8 cellular contexts compared by ENCODE assay signal in genomic region chr6:35583893-35584688, GRCh38.
A peak's percentile ranks its signal among the peaks of the same experiment; 100 is the strongest.
DNase-seq lines count a peak whose midpoint lies in the region; ATAC-seq and TF ChIP-seq lines count a peak whose summit lies in the region.

No MANE protein-coding gene starts in this region.

- H3T11ph ChIP-seq in H9 (ENCODE audit: low read length): no peak overlapping the region

- H4K8ac ChIP-seq in H9 (replicated peaks; ENCODE audit: insufficient read length, low read depth, low read length) (no peak overlapping the region), mesenchymal stem cell (ENCODE audit: low read length) (no peak overlapping the region)

- POLR2A ChIA-PET in activated CD8-positive, alpha-beta T cell treated with anti-CD3 and anti-CD28 coated beads for 36 hours (lab: Charles Lee): interaction anchor here (1.7 kb wide), 1 partner anchor 35 kb away, joined by 5 read pairs; no protein-coding TSS in a partner anchor

- no peaks in the 10 kb centered on the region for H3K79me2 ChIP-seq in H9 (ENCODE audit: insufficient read depth, low read length)

- no peak overlapping the region for H3K4me3 ChIP-seq in AG10803 (ENCODE audit: low read length)
- H3K4me3 ChIP-seq in mesenchymal stem cell (ENCODE audit: insufficient read depth in 1 of 2, low read depth in 1 of 2, low read length in 2 of 2): no peak overlapping the region

- CTCF ChIA-PET in activated CD8-positive, alpha-beta T cell treated with anti-CD3 and anti-CD28 coated beads for 36 hours (lab: Charles Lee): interaction anchor here (0.9 to 19.5 kb wide), 26 partner anchors 8 to 154 kb away, joined by 3 to 272 read pairs (median 6); partner anchors contain the start of gene ARMC12

- H4K20me1 ChIP-seq in H9 (ENCODE audit: control insufficient read depth, insufficient read depth, insufficient read length): no peaks in the 10 kb centered on the region

- H2BK5ac ChIP-seq in H9 (ENCODE audit: insufficient read length, low read length) (no peak overlapping the region), mesenchymal stem cell (ENCODE audit: low read depth, low read length, poor library complexity, severe bottlenecking) (no peak overlapping the region)

- H2BK20ac ChIP-seq in H9 (ENCODE audit: low read depth, low read length, poor library complexity, severe bottlenecking): no peak overlapping the region

- H4K5ac ChIP-seq in H9 (ENCODE audit: insufficient read length, low read depth, low read length): no peak overlapping the region

- H3K23ac ChIP-seq in H9 (ENCODE audit: insufficient read length, low read depth, low read length): no peak overlapping the region
- H3K23ac ChIP-seq in mesenchymal stem cell (ENCODE audit: low read length in 2 of 2): no peak overlapping the region

- H3K4ac ChIP-seq in H9 (ENCODE audit: low read depth, low read length): no peak overlapping the region
- no peak overlapping the region for H3K4ac ChIP-seq in mesenchymal stem cell (ENCODE audit: low read depth in 1 of 2, low read length in 2 of 2)

- H3K14ac ChIP-seq in H9 (ENCODE audit: insufficient read depth, low read length): no peak overlapping the region
- no peak overlapping the region for H3K14ac ChIP-seq in mesenchymal stem cell (ENCODE audit: low read length in 2 of 2)

- DNase-seq in AG10803 (ENCODE audit: low read depth) (peak; percentile 72), H9 (peak; percentile 56), NCI-H774 (lab: John Stamatoyannopoulos, UW) (peak; percentile 56), mesenchymal stem cell (peak; percentile 75)
- DNase-seq in activated CD8-positive, alpha-beta T cell treated with anti-CD3 and anti-CD28 coated beads for 36 hours: peak; percentile 87
- DNase-seq in effector memory CD8-positive, alpha-beta T cell: peak; percentile 65 to 74 (median 72)
- peak; percentile 36 to 57 for DNase-seq in stimulated activated CD8-positive, alpha-beta memory T cell treated with anti-CD3 and anti-CD28 coated beads, Interleukin-4, amount 100 ng/mL, for 4 hours (ENCODE audit: low read depth in 2 of 2, low spot score in 1 of 2)

- H4K91ac ChIP-seq in H9 (ENCODE audit: insufficient read length, low read depth, low read length) (no peak overlapping the region), mesenchymal stem cell (ENCODE audit: low read length) (no peak overlapping the region)

- H3K27ac ChIP-seq in H9 (ENCODE audit: insufficient read length, low read depth, low read length) (no peak overlapping the region), mesenchymal stem cell (ENCODE audit: low read length, poor library complexity, severe bottlenecking) (no peak overlapping the region)

- no peaks in the 10 kb centered on the region for H3K27me3 Mint-ChIP-seq in H9 (ENCODE audit: low read depth)
- no peaks in the 10 kb centered on the region for H3K27me3 Mint-ChIP-seq in activated CD8-positive, alpha-beta T cell treated with anti-CD3 and anti-CD28 coated beads for 36 hours
- H3K27me3 Mint-ChIP-seq in effector memory CD8-positive, alpha-beta T cell: no peaks in the 10 kb centered on the region

- intact Hi-C loops in activated CD8-positive, alpha-beta T cell treated with anti-CD3 and anti-CD28 coated beads for 36 hours (cut with micrococcal nuclease): loop anchor here (1.0 to 5.0 kb wide), 2 partner anchors 103 to 153 kb away; partner anchors contain the start of genes ARMC12 and FKBP5

- H2AFZ ChIP-seq in H9 (ENCODE audit: low read length) (no peak overlapping the region), mesenchymal stem cell (ENCODE audit: low read depth, low read length) (no peak overlapping the region)

- H2BK120ac ChIP-seq in H9 (ENCODE audit: low read depth, low read length, poor library complexity, severe bottlenecking): no peak overlapping the region
- no peak overlapping the region for H2BK120ac ChIP-seq in mesenchymal stem cell (ENCODE audit: low read depth, low read length)

- H3K79me1 ChIP-seq in H9 (ENCODE audit: insufficient read depth, low read depth, low read length, poor library complexity, severe bottlenecking): no peaks in the 10 kb centered on the region
- peaks cover 7% of the 10 kb centered on the region for H3K79me1 ChIP-seq in mesenchymal stem cell (replicated peaks; ENCODE audit: low read length, poor library complexity, severe bottlenecking)

- H3K4me1 ChIP-seq in H9 (ENCODE audit: insufficient read depth, low read length) (no peaks in the 10 kb centered on the region), mesenchymal stem cell (ENCODE audit: control insufficient read depth, insufficient read depth, low read depth, low read length) (no peaks in the 10 kb centered on the region)

- no peak overlapping the region for H3K4me2 ChIP-seq in H9 (ENCODE audit: insufficient read depth, insufficient read length, low read length)
- no peak overlapping the region for H3K4me2 ChIP-seq in mesenchymal stem cell (ENCODE audit: low read length, poor library complexity, severe bottlenecking)

- H3K9ac ChIP-seq in H9 (ENCODE audit: extremely low read depth, insufficient read length, low read length): no peak overlapping the region
- no peak overlapping the region for H3K9ac ChIP-seq in mesenchymal stem cell (ENCODE audit: low read length)

- H3K23me2 ChIP-seq in H9 (ENCODE audit: insufficient read length, low read depth, low read length, poor library complexity, severe bottlenecking): no peaks in the 10 kb centered on the region

- no peaks in the 10 kb centered on the region for H3K27me3 ChIP-seq in H9 (ENCODE audit: insufficient read depth, low read length)
- no peaks in the 10 kb centered on the region for H3K27me3 ChIP-seq in mesenchymal stem cell (ENCODE audit: control insufficient read depth in 1 of 2, insufficient read depth in 1 of 2, low read length in 2 of 2)

- no peak overlapping the region for H3K56ac ChIP-seq in H9 (ENCODE audit: insufficient read length, low read depth, low read length)

- peaks cover 1 to 18% (median 15%) of the 10 kb centered on the region in 3 experiments; a peak in 3 of 7 replicates for H3K36me3 Mint-ChIP-seq in H9 (ENCODE audit: insufficient read depth in 1 of 3, low read depth in 3 of 3)
- H3K36me3 Mint-ChIP-seq in activated CD8-positive, alpha-beta T cell treated with anti-CD3 and anti-CD28 coated beads for 36 hours (ENCODE audit: low read depth): peaks cover 39% of the 10 kb centered on the region
- H3K36me3 Mint-ChIP-seq in effector memory CD8-positive, alpha-beta T cell (ENCODE audit: insufficient read depth): peaks cover 27% of the 10 kb centered on the region

- no peak overlapping the region for H2AK5ac ChIP-seq in H9 (ENCODE audit: insufficient read length, low read length)
- H2AK5ac ChIP-seq in mesenchymal stem cell (ENCODE audit: low read length, severe bottlenecking): no peak overlapping the region

- peaks cover 5 to 9% of the 10 kb centered on the region in 2 experiments; a peak in 2 of 4 replicates for H3K4me1 Mint-ChIP-seq in H9
- H3K4me1 Mint-ChIP-seq in activated CD8-positive, alpha-beta T cell treated with anti-CD3 and anti-CD28 coated beads for 36 hours (ENCODE audit: low read depth): peaks cover 53% of the 10 kb centered on the region
- H3K4me1 Mint-ChIP-seq in effector memory CD8-positive, alpha-beta T cell (ENCODE audit: low read depth in 2 of 2): peaks cover 12 to 33% of the 10 kb centered on the region in 2 donors

- no peak overlapping the region for H2BK12ac ChIP-seq in H9 (ENCODE audit: insufficient read length, low read depth, low read length)
- no peak overlapping the region for H2BK12ac ChIP-seq in mesenchymal stem cell (ENCODE audit: low read length in 2 of 2)

- H2BK15ac ChIP-seq in H9 (ENCODE audit: low read depth, low read length) (no peak overlapping the region), mesenchymal stem cell (ENCODE audit: low read depth, poor library complexity, severe bottlenecking) (no peak overlapping the region)

- H3K18ac ChIP-seq in H9 (ENCODE audit: insufficient read length, low read depth, low read length) (no peak overlapping the region), mesenchymal stem cell (ENCODE audit: low read depth in 1 of 2, low read length in 2 of 2) (no peak overlapping the region)

- peak; percentile 71 for ATAC-seq in activated CD8-positive, alpha-beta T cell treated with anti-CD3 and anti-CD28 coated beads for 36 hours
- peak; percentile 75 for ATAC-seq in effector memory CD8-positive, alpha-beta T cell (replicated peaks)
- ATAC-seq in HG03571 (IDR thresholded peaks at IDR 0.05; ENCODE audit: unreplicated experiment): no peak

- no peak overlapping the region for H3K4me3 Mint-ChIP-seq in H9
- no peak overlapping the region for H3K4me3 Mint-ChIP-seq in activated CD8-positive, alpha-beta T cell treated with anti-CD3 and anti-CD28 coated beads for 36 hours
- no peak overlapping the region for H3K4me3 Mint-ChIP-seq in effector memory CD8-positive, alpha-beta T cell

- H3K9me3 ChIP-seq in H9 (ENCODE audit: control insufficient read depth, low read depth, low read length) (no peaks in the 10 kb centered on the region), mesenchymal stem cell (ENCODE audit: control insufficient read depth, low read length) (no peaks in the 10 kb centered on the region)

- WGBS in H9 (ENCODE audit: extremely low coverage, insufficient read length, low lambda C conversion rate): no CpG with 5 or more reads among the region's 6 CpGs
- 33% methylated on average over 3 of the region's 6 CpGs for WGBS in mesenchymal stem cell

- no peaks in the 10 kb centered on the region for H3K9me3 Mint-ChIP-seq in H9
- no peaks in the 10 kb centered on the region for H3K9me3 Mint-ChIP-seq in activated CD8-positive, alpha-beta T cell treated with anti-CD3 and anti-CD28 coated beads for 36 hours
- no peaks in the 10 kb centered on the region for H3K9me3 Mint-ChIP-seq in effector memory CD8-positive, alpha-beta T cell

- H3K36me3 ChIP-seq in mesenchymal stem cell (ENCODE audit: control insufficient read depth in 1 of 2, insufficient read depth in 2 of 2, low read depth in 1 of 2, low read length in 2 of 2): peaks cover 0 to under 1% of the 10 kb centered on the region in 2 experiments

- no peak overlapping the region for H3K27ac Mint-ChIP-seq in H9
- H3K27ac Mint-ChIP-seq in activated CD8-positive, alpha-beta T cell treated with anti-CD3 and anti-CD28 coated beads for 36 hours: no peak overlapping the region
- H3K27ac Mint-ChIP-seq in effector memory CD8-positive, alpha-beta T cell: peak overlapping the region; percentile 38 to 49

- peak; percentile 95 for TF ChIP-seq CTCF in AG10803 (conservative IDR thresholded peaks at IDR 0.05; ENCODE audit: low read length)
- TF ChIP-seq CTCF in H9 (conservative IDR thresholded peaks at IDR 0.05): peak; percentile 93
- peak; percentile 91 for TF ChIP-seq CTCF in activated CD8-positive, alpha-beta T cell treated with anti-CD3 and anti-CD28 coated beads for 36 hours (IDR thresholded peaks at IDR 0.05)

Comparison
In these comparisons a context has a peak if more than half of its experiments do, and no peak if none do; other contexts are left out.
1. H3K27ac Mint-ChIP-seq: peak in effector memory CD8-positive, alpha-beta T cell (2 of 2); none in H9 (0 of 3) and activated CD8-positive, alpha-beta T cell treated with anti-CD3 and anti-CD28 coated beads for 36 hours (single experiment).
2. Peak in every context shown above with its lines, with median percentiles within 50 percentile points of each other: DNase-seq and CTCF ChIP-seq.